ENCODE assay signal across 1 cellular context in the genomic region with DNA sequence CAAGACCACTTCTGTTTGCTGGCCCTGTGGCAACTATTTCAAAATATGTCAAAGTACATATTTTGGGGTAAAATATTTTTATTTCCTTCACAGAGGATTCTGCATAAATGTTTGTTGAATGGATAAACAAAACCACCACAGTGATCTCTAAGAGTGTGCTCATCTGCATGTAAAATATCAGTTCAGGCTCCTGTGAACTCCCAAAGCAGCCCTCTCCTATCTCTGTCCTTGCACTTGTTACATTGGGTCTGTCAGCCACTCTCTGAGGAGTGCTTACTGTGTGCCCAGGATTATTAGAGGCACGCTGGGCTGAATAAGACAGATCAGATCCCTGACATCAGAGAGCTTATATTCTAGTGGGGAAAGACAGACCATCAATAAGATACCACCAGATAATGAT.
TF ChIP-seq lines count a peak whose summit lies in the region.

No MANE protein-coding gene starts in this region.

TF ChIP-seq in IMR-90, 13 proteins besides CTCF, POLR2A, EP300 and RAD21:
- TF ChIP-seq BHLHE40 (IDR thresholded peaks at IDR 0.05; ENCODE audit: low read depth, low read length) (no peak), MXI1 (IDR thresholded peaks at IDR 0.05; ENCODE audit: borderline replicate concordance, low read depth, low read length) (no peak), FOS (IDR thresholded peaks at IDR 0.05; ENCODE audit: low read depth, low read length) (no peak), NFE2L2 (IDR thresholded peaks at IDR 0.05; ENCODE audit: low read depth, low read length) (no peak), MAFK (IDR thresholded peaks at IDR 0.05; ENCODE audit: low read depth, low read length) (no peak), RFX5 (IDR thresholded peaks at IDR 0.05; ENCODE audit: low read depth, low read length) (no peak), USF2 (IDR thresholded peaks at IDR 0.05; ENCODE audit: low read depth, low read length) (no peak), MAZ (IDR thresholded peaks at IDR 0.05; ENCODE audit: borderline replicate concordance, low read depth, low read length) (no peak), RCOR1 (IDR thresholded peaks at IDR 0.05; ENCODE audit: insufficient replicate concordance, low read length) (no peak), CEBPB (IDR thresholded peaks at IDR 0.05; ENCODE audit: low read depth, low read length) (no peak), SMC3 (IDR thresholded peaks at IDR 0.05; ENCODE audit: low read depth, low read length) (no peak), CHD1 (IDR thresholded peaks at IDR 0.05; ENCODE audit: low read depth, low read length) (no peak)
- TF ChIP-seq, protein P1, sequence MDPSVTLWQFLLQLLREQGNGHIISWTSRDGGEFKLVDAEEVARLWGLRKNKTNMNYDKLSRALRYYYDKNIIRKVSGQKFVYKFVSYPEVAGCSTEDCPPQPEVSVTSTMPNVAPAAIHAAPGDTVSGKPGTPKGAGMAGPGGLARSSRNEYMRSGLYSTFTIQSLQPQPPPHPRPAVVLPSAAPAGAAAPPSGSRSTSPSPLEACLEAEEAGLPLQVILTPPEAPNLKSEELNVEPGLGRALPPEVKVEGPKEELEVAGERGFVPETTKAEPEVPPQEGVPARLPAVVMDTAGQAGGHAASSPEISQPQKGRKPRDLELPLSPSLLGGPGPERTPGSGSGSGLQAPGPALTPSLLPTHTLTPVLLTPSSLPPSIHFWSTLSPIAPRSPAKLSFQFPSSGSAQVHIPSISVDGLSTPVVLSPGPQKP (IDR thresholded peaks at IDR 0.05; ENCODE audit: borderline replicate concordance, low read depth, low read length), result no peak
